In genomic region chr12:154058-154457, GRCh38 we compare ENCODE assay signal across 37 cellular contexts. TPM values are rescaled to one million over a fixed set of nuclear protein-coding genes. Genes with fewer than 3 reads are reported as not detected.
"Had no signal": no experiment of that assay in that cellular context is flagged by ENCODE, and none has a peak within 500 bp of the region (broad histone marks: within the 10 kb centered on the region; RNA-seq: fewer than 3 reads in every experiment).

No MANE protein-coding gene starts in this region.

- H3K27me3 Mint-ChIP-seq: activated CD8-positive, alpha-beta memory T cell treated with anti-CD3 and anti-CD28 coated beads, Interleukin-2, amount 10 ng/mL, durations not matched to agents 7 days and 5 days; activated naive CD8-positive, alpha-beta T cell treated with anti-CD3 and anti-CD28 coated beads for 36 hours had no signal

- H3K36me3 Mint-ChIP-seq: activated CD8-positive, alpha-beta memory T cell treated with anti-CD3 and anti-CD28 coated beads, Interleukin-2, amount 10 ng/mL, durations not matched to agents 7 days and 5 days; activated naive CD8-positive, alpha-beta T cell treated with anti-CD3 and anti-CD28 coated beads for 36 hours had no signal

- H3K4me1 Mint-ChIP-seq: activated CD4-positive, alpha-beta memory T cell treated with anti-CD3 and anti-CD28 coated beads, Interleukin-2, amount 10 ng/mL, durations not matched to agents 7 days and 5 days; activated CD8-positive, alpha-beta memory T cell treated with anti-CD3 and anti-CD28 coated beads, Interleukin-2, amount 10 ng/mL, durations not matched to agents 7 days and 5 days had no signal

- H3K4me3 Mint-ChIP-seq: activated CD4-positive, alpha-beta memory T cell treated with anti-CD3 and anti-CD28 coated beads, Interleukin-2, amount 10 ng/mL, durations not matched to agents 7 days and 5 days; activated CD8-positive, alpha-beta memory T cell treated with anti-CD3 and anti-CD28 coated beads, Interleukin-2, amount 10 ng/mL, durations not matched to agents 7 days and 5 days; activated naive CD8-positive, alpha-beta T cell treated with anti-CD3 and anti-CD28 coated beads for 36 hours; central memory CD8-positive, alpha-beta T cell had no signal

- H3K27ac Mint-ChIP-seq: activated CD4-positive, alpha-beta memory T cell treated with anti-CD3 and anti-CD28 coated beads, Interleukin-2, amount 10 ng/mL, durations not matched to agents 7 days and 5 days; activated CD8-positive, alpha-beta memory T cell treated with anti-CD3 and anti-CD28 coated beads, Interleukin-2, amount 10 ng/mL, durations not matched to agents 7 days and 5 days; activated naive CD8-positive, alpha-beta T cell treated with anti-CD3 and anti-CD28 coated beads for 36 hours had no signal

- DNase-seq: activated CD4-positive, alpha-beta memory T cell treated with anti-CD3 and anti-CD28 coated beads, Interleukin-2, amount 10 ng/mL, durations not matched to agents 7 days and 5 days; activated CD4-positive, alpha-beta T cell treated with anti-CD3 and anti-CD28 coated beads for 1 hour; activated CD4-positive, alpha-beta T cell treated with anti-CD3 and anti-CD28 coated beads for 48 hours; activated CD4-positive, CD25-positive, alpha-beta regulatory T cell; activated CD8-positive, alpha-beta memory T cell treated with anti-CD3 and anti-CD28 coated beads for 24 hours; activated CD8-positive, alpha-beta memory T cell treated with anti-CD3 and anti-CD28 coated beads, Interleukin-2, amount 10 ng/mL, durations not matched to agents 7 days and 5 days; activated CD8-positive, alpha-beta memory T cell treated with anti-CD3 and anti-CD28 coated beads, Interleukin-2, amount 50 U/mL, for 48 hours; activated effector memory CD4-positive, alpha-beta T cell treated with Interleukin-2 at 50 U/mL for 16 hours; activated naive CD4-positive, alpha-beta T cell treated with anti-CD3 and anti-CD28 coated beads, Interleukin-2, amount 50 U/mL, for 16 hours; activated naive CD8-positive, alpha-beta T cell treated with anti-CD3 and anti-CD28 coated beads for 36 hours; activated T-cell treated with anti-CD3 and anti-CD28 coated beads, Interleukin-2, amount 50 U/mL, for 48 hours; amniotic stem cell; aorta; Karpas-422; MG63; NCI-H1048; NCI-H1105 treated with DMSO at 0.1 percent for 48 hours; NCI-H1436; NCI-H1694; NCI-H2029 treated with DMSO at 0.1 percent for 48 hours; NCI-H2171; NCI-H510A; NCI-H526; NCI-H748 treated with DMSO at 0.1 percent for 48 hours; NK-92 treated with Interleukin-12 subunit alpha and Interleukin-12 subunit beta, amount 100 ng/mL, for 24 hours; PC-9; SIG-M5; SW 1271; T1000; WERI-Rb-1 had no signal

- H2AFZ ChIP-seq: PC-9 had no signal

- FAIRE-seq: K562, RCC 7860 had no signal

- H3K27ac ChIP-seq: cardiac muscle cell, PC-9, RWPE1, WERI-Rb-1 had no signal

- H3K36me3 ChIP-seq: cardiac muscle cell, MG63, WERI-Rb-1 had no signal

- H3K4me2 ChIP-seq: PC-9 had no signal

- H3K27me3 ChIP-seq: cardiac muscle cell had no signal

- H3K9me3 ChIP-seq: MG63 had no signal

- H3K9me3 Mint-ChIP-seq: activated CD4-positive, alpha-beta memory T cell treated with anti-CD3 and anti-CD28 coated beads, Interleukin-2, amount 10 ng/mL, durations not matched to agents 7 days and 5 days; activated naive CD8-positive, alpha-beta T cell treated with anti-CD3 and anti-CD28 coated beads for 36 hours; central memory CD8-positive, alpha-beta T cell had no signal

- H3K4me3 ChIP-seq: cardiac muscle cell, K562, MG63, PC-9 had no signal

RNA-seq across cellular contexts. Expression of gene SLC6A12, which starts 59.9 kb away (rescaled TPM):
- total RNA-seq: activated CD4-positive, alpha-beta memory T cell treated with anti-CD3 and anti-CD28 coated beads, Interleukin-2, amount 10 ng/mL, durations not matched to agents 7 days and 5 days; activated naive CD8-positive, alpha-beta T cell treated with anti-CD3 and anti-CD28 coated beads for 36 hours; K562; PC-9; T-helper 1 cell treated with Interleukin-12 subunit alpha and Interleukin-12 subunit beta and Interleukin-4 antibody, amounts not matched to agents 30 ng/mL and 1 ng/mL, for 36 hours; T-helper 2 cell treated with Interferon-gamma antibody and Interleukin-4, amounts not matched to agents 100 ng/mL and 5 ng/mL, for 36 hours had no signal
- polyA plus RNA-seq: K562 had no signal
